In genomic region chr5:52811067-52811749, GRCh38 we compare ENCODE assay signal across 10 cellular contexts. TPM values are rescaled to one million over a fixed set of nuclear protein-coding genes. Genes with fewer than 3 reads are reported as not detected.
A peak's percentile ranks its signal among the peaks of the same experiment; 100 is the strongest.
DNase-seq lines count a peak whose midpoint lies in the region; ATAC-seq and TF ChIP-seq lines count a peak whose summit lies in the region.
"Had no signal": no experiment of that assay in that cellular context is flagged by ENCODE, and none has a peak within 500 bp of the region (broad histone marks: within the 10 kb centered on the region; RNA-seq: fewer than 3 reads in every experiment).

No MANE protein-coding gene starts in this region.

- peak overlapping the region; percentile 18 for H3K4me2 ChIP-seq in osteoblast (ENCODE audit: insufficient read depth, low read length)

- H4K20me1 ChIP-seq in osteoblast (ENCODE audit: insufficient read depth, low read length): no peaks in the 10 kb centered on the region

- no peaks in the 10 kb centered on the region for H3K79me2 ChIP-seq in osteoblast (ENCODE audit: insufficient read depth, low read length)

- TF ChIP-seq CTCF in osteoblast (IDR thresholded peaks at IDR 0.05; ENCODE audit: extremely low read depth, low read depth, low read length): no peak

- DNase-seq in GF-D8 (lab: John Stamatoyannopoulos, UW) (peak; percentile 19), NCI-H460 (ENCODE audit: extremely low read depth, low read depth) (peak; percentile 67), dedifferentiated amniotic fluid mesenchymal stem cell (ENCODE audit: extremely low spot score) (peak; percentile 67), osteoblast (ENCODE audit: insufficient read length, low spot score, missing footprints) (no peak), NCI-H2107 (lab: John Stamatoyannopoulos, UW) (no peak), HEK293T (ENCODE audit: extremely low spot score) (no peak)
- DNase-seq: NCI-H1105 treated with DMSO at 0.1 percent for 48 hours had no signal

- H3K4me3 ChIP-seq in osteoblast (ENCODE audit: insufficient read depth, low read length): no peak overlapping the region

- H2AFZ ChIP-seq in osteoblast (ENCODE audit: low read length): no peak overlapping the region
- H2AFZ ChIP-seq: parathyroid adenoma had no signal

- POLR2A ChIA-PET in HEK293T (lab: Yijun Ruan, JAX): interaction anchor here (1.4 to 1.6 kb wide), 2 partner anchors 10 to 12 kb away, joined by 5 read pairs; no protein-coding TSS in a partner anchor

- H3K4me1 ChIP-seq in osteoblast (ENCODE audit: insufficient read depth, low read length): peaks cover 52% of the 10 kb centered on the region

- no peaks in the 10 kb centered on the region for H3K9me3 ChIP-seq in osteoblast (ENCODE audit: low read depth, low read length)

- H3K27me3 ChIP-seq in osteoblast (ENCODE audit: insufficient read depth, low read length): no peaks in the 10 kb centered on the region

- CTCF ChIA-PET in HEK293T (lab: Yijun Ruan, JAX): interaction anchor here (0.8 to 1.2 kb wide), 2 partner anchors 21 to 104 kb away, joined by 3 read pairs; no protein-coding TSS in a partner anchor

- no peaks in the 10 kb centered on the region for H3K36me3 ChIP-seq in osteoblast (ENCODE audit: insufficient read depth, low read length)

- ATAC-seq in HG03520 (IDR thresholded peaks at IDR 0.05; ENCODE audit: unreplicated experiment): no peak
- ATAC-seq in HG03045 (IDR thresholded peaks at IDR 0.05; ENCODE audit: unreplicated experiment): no peak

- peak overlapping the region; percentile 73 for H3K27ac ChIP-seq in osteoblast (ENCODE audit: low read depth, low read length)
- H3K27ac ChIP-seq: parathyroid adenoma had no signal

TF ChIP-seq in HEK293T, 16 proteins besides CTCF, POLR2A, EP300 and RAD21:
- TF ChIP-seq HDGF (IDR thresholded peaks at IDR 0.05; ENCODE audit: borderline replicate concordance): no peak
- no peak for TF ChIP-seq CTBP1 (IDR thresholded peaks at IDR 0.05; ENCODE audit: borderline replicate concordance)
- TF ChIP-seq ZNF384 (IDR thresholded peaks at IDR 0.05): no peak
- no peak for TF ChIP-seq FOXM1 (IDR thresholded peaks at IDR 0.05; ENCODE audit: borderline replicate concordance)
- TF ChIP-seq BHLHE40 (IDR thresholded peaks at IDR 0.05; ENCODE audit: borderline replicate concordance): no peak
- no peak for TF ChIP-seq NFRKB (IDR thresholded peaks at IDR 0.05)
- no peak for TF ChIP-seq ARNT (IDR thresholded peaks at IDR 0.05)
- no peak for TF ChIP-seq L3MBTL2 (conservative IDR thresholded peaks at IDR 0.05)
- no peak for TF ChIP-seq FOXK2 (IDR thresholded peaks at IDR 0.05)
- TF ChIP-seq SP1 (IDR thresholded peaks at IDR 0.05): no peak
- TF ChIP-seq SUZ12 (IDR thresholded peaks at IDR 0.05): no peak
- no peak for TF ChIP-seq TARDBP (IDR thresholded peaks at IDR 0.05)
- no peak for TF ChIP-seq FOXA1 (IDR thresholded peaks at IDR 0.05)
- TF ChIP-seq, protein P1, sequence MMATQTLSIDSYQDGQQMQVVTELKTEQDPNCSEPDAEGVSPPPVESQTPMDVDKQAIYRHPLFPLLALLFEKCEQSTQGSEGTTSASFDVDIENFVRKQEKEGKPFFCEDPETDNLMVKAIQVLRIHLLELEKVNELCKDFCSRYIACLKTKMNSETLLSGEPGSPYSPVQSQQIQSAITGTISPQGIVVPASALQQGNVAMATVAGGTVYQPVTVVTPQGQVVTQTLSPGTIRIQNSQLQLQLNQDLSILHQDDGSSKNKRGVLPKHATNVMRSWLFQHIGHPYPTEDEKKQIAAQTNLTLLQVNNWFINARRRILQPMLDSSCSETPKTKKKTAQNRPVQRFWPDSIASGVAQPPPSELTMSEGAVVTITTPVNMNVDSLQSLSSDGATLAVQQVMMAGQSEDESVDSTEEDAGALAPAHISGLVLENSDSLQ (IDR thresholded peaks at IDR 0.05): no peak
- no peak for TF ChIP-seq ELF4 (IDR thresholded peaks at IDR 0.05)

RNA-seq across cellular contexts. Expression of gene ITGA1, which starts 23.5 kb away (rescaled TPM):
- total RNA-seq in NCI-H460 (2014; rRNA removed; shearing (Covaris generic)): 2.7 and 4.5 TPM in 2 replicates
- polyA plus RNA-seq in NCI-H460 (2014; cell fraction: nucleus; rRNA removed): 1.0 and 1.3 TPM in 2 replicates
- 28.6 and 31.8 TPM in 2 replicates for total RNA-seq in osteoblast

RNA-seq across cellular contexts. Expression of gene PELO, which starts 23.5 kb away (rescaled TPM):
- 26.2 and 27.9 TPM in 2 replicates for total RNA-seq in NCI-H460 (2014; rRNA removed; shearing (Covaris generic))
- 14.0 and 18.6 TPM in 2 replicates for polyA plus RNA-seq in NCI-H460 (2014; cell fraction: nucleus; rRNA removed)
- total RNA-seq in osteoblast: 21.4 and 21.5 TPM in 2 replicates

Comparison
In these comparisons a context has a peak if more than half of its experiments do, and no peak if none do; other contexts are left out.
1. DNase-seq: peak in GF-D8 (single experiment), NCI-H460 (single experiment) and dedifferentiated amniotic fluid mesenchymal stem cell (single experiment); none in osteoblast (single experiment), NCI-H2107 (single experiment) and HEK293T (single experiment).